Comparison of ENCODE assay signal across 15 cellular contexts in the genomic region with DNA sequence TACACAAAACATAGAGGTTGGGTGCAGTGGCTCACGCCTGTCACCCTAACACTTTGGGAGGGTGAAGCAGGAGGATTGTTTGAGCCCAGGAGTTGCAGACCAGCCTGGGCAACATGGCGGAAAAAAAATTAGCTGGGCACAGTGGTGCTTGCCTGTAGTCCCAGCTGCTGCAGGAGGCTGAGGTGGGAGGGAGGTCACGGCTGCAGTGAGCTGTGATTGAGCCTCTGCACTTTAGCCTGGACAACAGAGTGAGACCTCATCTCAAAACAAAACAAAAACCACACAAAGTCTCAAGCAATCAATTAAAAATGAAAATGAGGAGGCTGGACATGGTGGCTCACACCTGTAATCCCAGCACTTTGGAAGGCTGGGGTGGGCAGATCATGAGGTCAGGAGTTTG. TPM values are rescaled to one million over a fixed set of nuclear protein-coding genes. Genes with fewer than 3 reads are reported as not detected.
DNase-seq lines count a peak whose midpoint lies in the region; ATAC-seq and TF ChIP-seq lines count a peak whose summit lies in the region.
"Had no signal": no experiment of that assay in that cellular context is flagged by ENCODE, and none has a peak within 500 bp of the region (broad histone marks: within the 10 kb centered on the region; RNA-seq: fewer than 3 reads in every experiment).

No MANE protein-coding gene starts in this region.

- H3K14ac ChIP-seq in mesenchymal stem cell (ENCODE audit: low read length in 2 of 2): no peak overlapping the region

- H3K23ac ChIP-seq in mesenchymal stem cell (ENCODE audit: low read length in 2 of 2): no peak overlapping the region

- H3K36me3 Mint-ChIP-seq in T-helper 17 cell (ENCODE audit: low read depth): no peaks in the 10 kb centered on the region

- H3K27ac ChIP-seq in DND-41 (ENCODE audit: low read length) (no peak overlapping the region), mesenchymal stem cell (ENCODE audit: low read length, poor library complexity, severe bottlenecking) (no peak overlapping the region), stomach (peak overlapping the region in 1 of 5 donors; percentile 6)
- H3K27ac ChIP-seq: PC-9 had no signal

- no peak overlapping the region for H2BK12ac ChIP-seq in mesenchymal stem cell (ENCODE audit: low read length in 2 of 2)

- no peak overlapping the region for H4K8ac ChIP-seq in mesenchymal stem cell (ENCODE audit: low read length)

- TF ChIP-seq CTCF in DND-41 (IDR thresholded peaks at IDR 0.05; ENCODE audit: borderline replicate concordance, extremely low read depth, low read length, poor library complexity, severe bottlenecking) (no peak), stomach (IDR thresholded peaks at IDR 0.05) (no peak)

- H3K4ac ChIP-seq in mesenchymal stem cell (ENCODE audit: low read depth in 1 of 2, low read length in 2 of 2): no peak overlapping the region

- no peak overlapping the region for H3K18ac ChIP-seq in mesenchymal stem cell (ENCODE audit: low read depth in 1 of 2, low read length in 2 of 2)

- no peaks in the 10 kb centered on the region for H3K79me1 ChIP-seq in mesenchymal stem cell (replicated peaks; ENCODE audit: low read length, poor library complexity, severe bottlenecking)

- no peak overlapping the region for H2AK5ac ChIP-seq in mesenchymal stem cell (ENCODE audit: low read length, severe bottlenecking)

- DNase-seq in DND-41: no peak
- no peak for DNase-seq in T-helper 17 cell
- DNase-seq in mesenchymal stem cell: no peak
- no peak for DNase-seq in stomach
- DNase-seq in DMS 273 (lab: John Stamatoyannopoulos, UW; ENCODE audit: unreplicated experiment): no peak
- DNase-seq in A172 (ENCODE audit: low spot score): no peak
- DNase-seq: activated gamma-delta T cell; dermis blood vessel endothelial cell; NCI-H2081; nephron progenitor cell; PC-9; stimulated activated naive CD4-positive, alpha-beta T cell; T1000 had no signal

- no peaks in the 10 kb centered on the region for H3K27me3 ChIP-seq in DND-41 (ENCODE audit: insufficient read depth, low read length, poor library complexity)
- H3K27me3 ChIP-seq in mesenchymal stem cell (ENCODE audit: control insufficient read depth in 1 of 2, insufficient read depth in 1 of 2, low read length in 2 of 2): no peaks in the 10 kb centered on the region
- H3K27me3 ChIP-seq in stomach: no peaks in the 10 kb centered on the region

- no peak for TF ChIP-seq POLR2A in stomach (IDR thresholded peaks at IDR 0.05)

- H2AFZ ChIP-seq in DND-41 (ENCODE audit: low read depth, low read length): no peak overlapping the region
- H2AFZ ChIP-seq in mesenchymal stem cell (ENCODE audit: low read depth, low read length): no peak overlapping the region
- H2AFZ ChIP-seq: PC-9 had no signal

- no peak overlapping the region for H2BK120ac ChIP-seq in mesenchymal stem cell (ENCODE audit: low read depth, low read length)

- ATAC-seq in DND-41 (ENCODE audit: insufficient read depth, low read depth): no peak
- ATAC-seq in GM19324 (IDR thresholded peaks at IDR 0.05; ENCODE audit: low FRiP score, unreplicated experiment): peak; percentile 33
- no peak for ATAC-seq in T-helper 17 cell
- no peak for ATAC-seq in GM18868 (IDR thresholded peaks at IDR 0.05; ENCODE audit: unreplicated experiment)

- H3K4me1 ChIP-seq in DND-41 (ENCODE audit: insufficient read depth, low read length) (peaks cover 35% of the 10 kb centered on the region), mesenchymal stem cell (ENCODE audit: control insufficient read depth, insufficient read depth, low read depth, low read length) (peaks cover 5% of the 10 kb centered on the region), stomach (peaks cover 13 to 76% (median 48%) of the 10 kb centered on the region in 4 donors)

- peak overlapping the region; percentile 76 for H3K4me3 Mint-ChIP-seq in T-helper 17 cell
- H3K4me3 Mint-ChIP-seq: nephron progenitor cell had no signal

- 94% methylated on average over 2 of the region's 3 CpGs for WGBS in mesenchymal stem cell
- WGBS in stomach, 5 donors: 48 to 76% (median 58%) methylated on average over 3 of the region's 3 CpGs

- no peak overlapping the region for H2BK5ac ChIP-seq in mesenchymal stem cell (ENCODE audit: low read depth, low read length, poor library complexity, severe bottlenecking)

- H4K20me1 ChIP-seq in DND-41 (ENCODE audit: insufficient read depth, low read length): peaks cover 85% of the 10 kb centered on the region

- no peak overlapping the region for H4K91ac ChIP-seq in mesenchymal stem cell (ENCODE audit: low read length)

- H3K36me3 ChIP-seq in DND-41 (ENCODE audit: insufficient read depth, low read length): peaks cover 25% of the 10 kb centered on the region
- peaks cover 5% of the 10 kb centered on the region in 2 experiments for H3K36me3 ChIP-seq in mesenchymal stem cell (ENCODE audit: control insufficient read depth in 1 of 2, insufficient read depth in 2 of 2, low read depth in 1 of 2, low read length in 2 of 2)
- H3K36me3 ChIP-seq in stomach: peaks cover 2 to 6% (median 4%) of the 10 kb centered on the region in 4 donors

- H3K9me3 ChIP-seq in DND-41 (ENCODE audit: insufficient read depth, low read length, severe bottlenecking) (no peaks in the 10 kb centered on the region), T-helper 17 cell (ENCODE audit: control insufficient read depth, low read length, poor library complexity, severe bottlenecking) (no peaks in the 10 kb centered on the region), mesenchymal stem cell (ENCODE audit: control insufficient read depth, low read length) (no peaks in the 10 kb centered on the region), stomach (no peaks in the 10 kb centered on the region)

- TF ChIP-seq EP300 in stomach (IDR thresholded peaks at IDR 0.05): no peak

- intact Hi-C loops in stomach (cut with DNase I; ENCODE audit: low total_unique reads): no loop called here

- peaks cover 20% of the 10 kb centered on the region for H3K4me1 Mint-ChIP-seq in T-helper 17 cell

- peaks cover 99% of the 10 kb centered on the region for H3K79me2 ChIP-seq in DND-41 (ENCODE audit: insufficient read depth, low read length)

- H3K4me2 ChIP-seq in DND-41 (ENCODE audit: insufficient read depth, low read length): peak overlapping the region; percentile 63; the same call in 1 of the 2 replicates
- no peak overlapping the region for H3K4me2 ChIP-seq in mesenchymal stem cell (ENCODE audit: low read length, poor library complexity, severe bottlenecking)

- H2BK15ac ChIP-seq in mesenchymal stem cell (ENCODE audit: low read depth, poor library complexity, severe bottlenecking): no peak overlapping the region

- H3K4me3 ChIP-seq in DND-41 (ENCODE audit: low read depth in 1 of 2, low read length in 2 of 2): peak overlapping the region in 1 of 2 experiments; percentile 38; a peak in 1 of 4 replicates
- no peak overlapping the region for H3K4me3 ChIP-seq in mesenchymal stem cell (ENCODE audit: insufficient read depth in 1 of 2, low read depth in 1 of 2, low read length in 2 of 2)
- no peak overlapping the region for H3K4me3 ChIP-seq in stomach
- H3K4me3 ChIP-seq: PC-9 had no signal

- no peak overlapping the region for H3K27ac Mint-ChIP-seq in T-helper 17 cell
- H3K27ac Mint-ChIP-seq: nephron progenitor cell had no signal

- H3K9ac ChIP-seq in DND-41 (ENCODE audit: low read depth, low read length): no peak overlapping the region
- peak overlapping the region; percentile 8 for H3K9ac ChIP-seq in mesenchymal stem cell (ENCODE audit: low read length)

- H3K27me3 Mint-ChIP-seq in T-helper 17 cell: no peaks in the 10 kb centered on the region

RNA-seq across cellular contexts. Expression of a gene that starts 4.9 kb away (rescaled TPM):
- total RNA-seq in T-helper 17 cell (100 to 1,000 TPM; 253 to 273 TPM), stomach (100 to 1,000 TPM in 2 of 5 donors, 10 to 100 TPM in 3; 57.6 to 126 (median 78.0) TPM)
- polyA plus RNA-seq in mesenchymal stem cell (2013, experiment 1 of 2): 65.5 TPM
- polyA plus RNA-seq in mesenchymal stem cell (2013, experiment 2 of 2): 65.4 TPM
- 100 to 1,000 TPM in 1 of 3 donors, 10 to 100 TPM in 2; 38.0 to 116 (median 69.7) TPM for polyA plus RNA-seq in stomach
- total RNA-seq in A172 (2014; rRNA removed; shearing (Covaris generic)): 111 and 186 TPM in 2 replicates

RNA-seq across cellular contexts. Expression of a gene that starts 32.1 kb away (rescaled TPM):
- 10 to 100 TPM; 61.1 to 72.1 TPM for total RNA-seq in T-helper 17 cell
- 159 TPM for polyA plus RNA-seq in mesenchymal stem cell (2013, experiment 1 of 2)
- 162 TPM for polyA plus RNA-seq in mesenchymal stem cell (2013, experiment 2 of 2)
- total RNA-seq in stomach: 100 to 1,000 TPM in 1 of 5 donors, 10 to 100 TPM in 4; 17.8 to 118 (median 41.4) TPM
- 100 to 1,000 TPM in 2 of 3 donors, 10 to 100 TPM in 1; 80.3 to 105 (median 101) TPM for polyA plus RNA-seq in stomach
- total RNA-seq in A172 (2014; rRNA removed; shearing (Covaris generic)): 361 and 387 TPM in 2 replicates
